ENCODE assay signal across 17 cellular contexts in the genomic region with DNA sequence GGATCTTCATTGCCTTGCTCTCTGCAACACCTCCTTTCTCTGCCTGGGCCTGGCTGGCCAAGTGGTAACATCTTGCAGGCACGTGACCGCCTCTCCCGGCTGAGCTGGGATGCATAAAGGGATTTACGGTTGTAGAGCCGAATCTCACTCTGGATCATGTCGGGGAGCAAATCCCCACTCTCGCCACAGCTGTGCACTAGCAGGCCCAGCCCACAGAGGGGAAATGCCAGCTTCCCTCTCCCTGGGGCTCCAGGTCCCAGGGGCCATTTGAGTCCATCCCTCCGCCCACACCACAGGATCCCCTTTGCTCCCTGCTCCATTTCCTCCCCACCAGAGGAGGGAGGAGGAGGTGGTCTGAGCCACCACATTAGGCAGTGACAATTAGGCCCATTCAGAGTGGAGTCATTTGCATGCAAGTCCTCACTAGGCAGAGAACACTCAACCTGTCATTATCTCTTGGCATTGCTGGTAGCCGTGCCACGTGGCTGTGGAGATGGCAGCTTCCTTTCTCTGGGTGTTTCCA.
DNase-seq lines count a peak whose midpoint lies in the region; ATAC-seq and TF ChIP-seq lines count a peak whose summit lies in the region.
"Had no signal": no experiment of that assay in that cellular context is flagged by ENCODE, and none has a peak within 500 bp of the region (broad histone marks: within the 10 kb centered on the region; RNA-seq: fewer than 3 reads in every experiment).

No MANE protein-coding gene starts in this region.

- H3K4me3 Mint-ChIP-seq in WTC11: no peak overlapping the region
- no peak overlapping the region for H3K4me3 Mint-ChIP-seq in endothelial cell (ENCODE audit: unreplicated experiment)
- H3K4me3 Mint-ChIP-seq: activated T-helper 17 cell treated with anti-CD3 and anti-CD28 coated beads, Interleukin-2, amount 50 U/mL, for 72 hours; natural killer cell treated with Interleukin-12 subunit alpha and Interleukin-12 subunit beta and Interleukin-15 and Interleukin-18, amount 100 ng/mL, for 72 hours had no signal

- H3K36me3 Mint-ChIP-seq in WTC11 (no peaks in the 10 kb centered on the region), endothelial cell (ENCODE audit: low read depth, unreplicated experiment) (no peaks in the 10 kb centered on the region)
- H3K36me3 Mint-ChIP-seq: natural killer cell treated with Interleukin-12 subunit alpha and Interleukin-12 subunit beta and Interleukin-15 and Interleukin-18, amount 100 ng/mL, for 72 hours had no signal

- H3K4me2 ChIP-seq in PC-9: no peak overlapping the region

- H3K36me3 ChIP-seq in SJCRH30 (no peaks in the 10 kb centered on the region), PC-9 (ENCODE audit: low read depth) (no peaks in the 10 kb centered on the region)
- H3K36me3 ChIP-seq: BLaER1 treated with 17β-estradiol and CSF1 and Interleukin-3, amounts not matched to agents 10 nM and 100 nM; heart left ventricle; left lung had no signal

- no peak overlapping the region for H3K27ac Mint-ChIP-seq in WTC11
- no peak overlapping the region for H3K27ac Mint-ChIP-seq in endothelial cell (ENCODE audit: unreplicated experiment)
- H3K27ac Mint-ChIP-seq: activated T-helper 17 cell treated with anti-CD3 and anti-CD28 coated beads, Interleukin-2, amount 50 U/mL, for 72 hours; natural killer cell treated with Interleukin-12 subunit alpha and Interleukin-12 subunit beta and Interleukin-15 and Interleukin-18, amount 100 ng/mL, for 72 hours had no signal

- H2AFZ ChIP-seq in PC-9: no peak overlapping the region

- TF ChIP-seq CTCF in WTC11 (IDR thresholded peaks at IDR 0.05) (no peak), PC-9 (conservative IDR thresholded peaks at IDR 0.05) (no peak), endothelial cell (IDR thresholded peaks at IDR 0.05; ENCODE audit: unreplicated experiment) (no peak)

- peaks cover 27% of the 10 kb centered on the region for H3K4me1 Mint-ChIP-seq in WTC11
- no peaks in the 10 kb centered on the region for H3K4me1 Mint-ChIP-seq in endothelial cell (ENCODE audit: unreplicated experiment)
- H3K4me1 Mint-ChIP-seq: activated T-helper 17 cell treated with anti-CD3 and anti-CD28 coated beads, Interleukin-2, amount 50 U/mL, for 72 hours had no signal

- 0 out of 2 replicates have a peak, but pooled peaks cover 6% of the 10 kb centered on the region for H4K20me1 ChIP-seq in PC-9 (ENCODE audit: insufficient read depth)

- no peak overlapping the region for H3K27ac ChIP-seq in SJCRH30
- H3K27ac ChIP-seq in PC-9: no peak overlapping the region
- H3K27ac ChIP-seq: BLaER1 treated with 17β-estradiol and CSF1 and Interleukin-3, amounts not matched to agents 10 nM and 100 nM; heart left ventricle; left lung had no signal

- peak; percentile 45 for DNase-seq in DMS79 (lab: John Stamatoyannopoulos, UW)
- DNase-seq in NCI-H146 treated with DMSO at 0.1 percent for 48 hours (lab: John Stamatoyannopoulos, UW; ENCODE audit: unreplicated experiment): peak; percentile 74
- DNase-seq in WTC11 (ENCODE audit: low spot score): no peak
- DNase-seq in midbrain (lab: John Stamatoyannopoulos, UW): peak; percentile 88
- DNase-seq in SJCRH30: no peak
- DNase-seq in SKM-1 treated with dmso at 0.1 percent for 144 hours (lab: John Stamatoyannopoulos, UW; ENCODE audit: unreplicated experiment): no peak
- no peak for DNase-seq in PC-9
- DNase-seq in endothelial cell (ENCODE audit: low spot score): no peak
- DNase-seq: activated CD4-positive, alpha-beta T cell treated with anti-CD3 and anti-CD28 coated beads, Interleukin-2, amount 50 U/mL, for 4 hours; H7; heart left ventricle; Karpas-422; left lung; NCI-H446 had no signal

- intact Hi-C loops in PC-9 (cut with micrococcal nuclease; ENCODE audit: unreplicated experiment): no loop called here

- no peaks in the 10 kb centered on the region for H3K79me2 ChIP-seq in PC-9 (ENCODE audit: low read depth)

- ATAC-seq in WTC11: peak; percentile 55
- ATAC-seq: activated T-helper 17 cell treated with anti-CD3 and anti-CD28 coated beads, Interleukin-2, amount 50 U/mL, for 72 hours; left lung had no signal

- no peaks in the 10 kb centered on the region for H3K9me3 ChIP-seq in SJCRH30 (replicated peaks)
- H3K9me3 ChIP-seq in PC-9 (ENCODE audit: insufficient read depth, low read depth): no peaks in the 10 kb centered on the region
- H3K9me3 ChIP-seq: BLaER1 treated with 17β-estradiol and CSF1 and Interleukin-3, amounts not matched to agents 10 nM and 100 nM; heart left ventricle; left lung had no signal

- POLR2A ChIA-PET in WTC11 (lab: Charles Lee): no interaction called here
- POLR2A ChIA-PET in PC-9 (lab: Charles Lee; ENCODE audit: unreplicated experiment): no interaction called here

- H3K27me3 ChIP-seq in SJCRH30 (no peaks in the 10 kb centered on the region), PC-9 (ENCODE audit: insufficient read depth, low read depth) (peaks cover 99% of the 10 kb centered on the region)
- H3K27me3 ChIP-seq: BLaER1 treated with 17β-estradiol and CSF1 and Interleukin-3, amounts not matched to agents 10 nM and 100 nM; heart left ventricle had no signal

- H3K9me3 Mint-ChIP-seq in WTC11 (no peaks in the 10 kb centered on the region), endothelial cell (ENCODE audit: unreplicated experiment) (no peaks in the 10 kb centered on the region)
- H3K9me3 Mint-ChIP-seq: activated T-helper 17 cell treated with anti-CD3 and anti-CD28 coated beads, Interleukin-2, amount 50 U/mL, for 72 hours; natural killer cell treated with Interleukin-12 subunit alpha and Interleukin-12 subunit beta and Interleukin-15 and Interleukin-18, amount 100 ng/mL, for 72 hours had no signal

- peaks cover 1% of the 10 kb centered on the region; the same call in 1 of the 2 replicates for H3K27me3 Mint-ChIP-seq in WTC11 (ENCODE audit: low read depth)
- H3K27me3 Mint-ChIP-seq in endothelial cell (ENCODE audit: unreplicated experiment): peaks cover 2% of the 10 kb centered on the region

- no peaks in the 10 kb centered on the region for H3K9me2 ChIP-seq in PC-9 (ENCODE audit: insufficient read depth)

- H3F3A ChIP-seq in PC-9 (ENCODE audit: insufficient read depth, low read depth): no peaks in the 10 kb centered on the region

- H3K4me1 ChIP-seq in SJCRH30: no peaks in the 10 kb centered on the region
- no peaks in the 10 kb centered on the region for H3K4me1 ChIP-seq in PC-9 (replicated peaks; ENCODE audit: insufficient read depth)
- H3K4me1 ChIP-seq: left lung had no signal

- H3K4me3 ChIP-seq in SJCRH30 (no peak overlapping the region), PC-9 (no peak overlapping the region)
- H3K4me3 ChIP-seq: BLaER1 treated with 17β-estradiol and CSF1 and Interleukin-3, amounts not matched to agents 10 nM and 100 nM; heart left ventricle; left lung had no signal

- CTCF ChIA-PET in WTC11 (lab: Charles Lee): interaction anchor here (0.5 to 3.3 kb wide), 8 partner anchors 14 to 219 kb away, joined by 3 to 18 read pairs (median 4); no protein-coding TSS in a partner anchor
- CTCF ChIA-PET in PC-9 (lab: Charles Lee): no interaction called here

- no TSS peak for BruUV-seq in PC-9 (replicated peaks; lab: Mats Ljungman, UMichigan)

TF ChIP-seq in WTC11, 78 proteins besides CTCF, POLR2A, EP300 and RAD21:
- TF ChIP-seq, protein P1, sequence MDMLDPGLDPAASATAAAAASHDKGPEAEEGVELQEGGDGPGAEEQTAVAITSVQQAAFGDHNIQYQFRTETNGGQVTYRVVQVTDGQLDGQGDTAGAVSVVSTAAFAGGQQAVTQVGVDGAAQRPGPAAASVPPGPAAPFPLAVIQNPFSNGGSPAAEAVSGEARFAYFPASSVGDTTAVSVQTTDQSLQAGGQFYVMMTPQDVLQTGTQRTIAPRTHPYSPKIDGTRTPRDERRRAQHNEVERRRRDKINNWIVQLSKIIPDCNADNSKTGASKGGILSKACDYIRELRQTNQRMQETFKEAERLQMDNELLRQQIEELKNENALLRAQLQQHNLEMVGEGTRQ (CRISPR knock-in tag; IDR thresholded peaks at IDR 0.05): peak; percentile 81
- TF ChIP-seq, protein P2, sequence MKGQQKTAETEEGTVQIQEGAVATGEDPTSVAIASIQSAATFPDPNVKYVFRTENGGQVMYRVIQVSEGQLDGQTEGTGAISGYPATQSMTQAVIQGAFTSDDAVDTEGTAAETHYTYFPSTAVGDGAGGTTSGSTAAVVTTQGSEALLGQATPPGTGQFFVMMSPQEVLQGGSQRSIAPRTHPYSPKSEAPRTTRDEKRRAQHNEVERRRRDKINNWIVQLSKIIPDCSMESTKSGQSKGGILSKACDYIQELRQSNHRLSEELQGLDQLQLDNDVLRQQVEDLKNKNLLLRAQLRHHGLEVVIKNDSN (CRISPR knock-in tag; IDR thresholded peaks at IDR 0.05): peak; percentile 72
- TF ChIP-seq ZNF423 (CRISPR knock-in tag; IDR thresholded peaks at IDR 0.05): no peak

Comparison
In these comparisons a context has a peak if more than half of its experiments do, and no peak if none do; other contexts are left out.
1. DNase-seq: peak in DMS79 (single experiment), NCI-H146 treated with DMSO at 0.1 percent for 48 hours (single experiment) and midbrain (single experiment); none in WTC11 (single experiment), SJCRH30 (0 of 2), SKM-1 treated with dmso at 0.1 percent for 144 hours (single experiment), PC-9 (0 of 2) and endothelial cell (single experiment).